ENCODE assay signal across 19 cellular contexts in the genomic region with DNA sequence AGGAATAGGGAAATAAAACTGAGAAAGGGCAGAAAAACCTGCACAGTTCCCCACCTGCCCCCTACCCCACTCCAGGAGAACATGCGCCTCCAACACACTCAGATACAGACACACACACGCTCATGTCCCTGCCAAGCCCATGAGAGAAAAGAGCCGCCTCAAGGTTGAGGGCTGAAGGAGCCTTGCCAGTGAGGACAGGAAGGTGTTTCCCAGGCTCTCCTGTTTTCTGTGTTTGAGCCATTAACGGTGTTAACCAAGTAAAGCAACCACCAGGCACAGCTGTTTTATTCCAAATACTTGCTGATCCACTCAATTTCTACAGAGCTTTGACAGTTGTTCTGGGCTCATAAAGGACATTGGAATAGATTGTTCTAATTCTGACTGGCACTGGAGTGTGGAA.
DNase-seq lines count a peak whose midpoint lies in the region; ATAC-seq and TF ChIP-seq lines count a peak whose summit lies in the region.
"Had no signal": no experiment of that assay in that cellular context is flagged by ENCODE, and none has a peak within 500 bp of the region (broad histone marks: within the 10 kb centered on the region; RNA-seq: fewer than 3 reads in every experiment).

No MANE protein-coding gene starts in this region.

- H3K79me2 ChIP-seq in GM23338 (replicated peaks; ENCODE audit: insufficient read depth) (no peaks in the 10 kb centered on the region), GM23248 (ENCODE audit: insufficient read depth) (no peaks in the 10 kb centered on the region)

- H3K27me3 Mint-ChIP-seq in GM23338 (ENCODE audit: insufficient read depth, low read depth, poor library complexity), result no peaks in the 10 kb centered on the region

- no peak overlapping the region for H3K27ac Mint-ChIP-seq in GM23338
- H3K27ac Mint-ChIP-seq: B cell had no signal

- H2AFZ ChIP-seq in GM23338, result peak overlapping the region; percentile 74; the same call in 1 of the 2 replicates
- no peak overlapping the region for H2AFZ ChIP-seq in GM23248

- TF ChIP-seq POLR2A in body of pancreas (IDR thresholded peaks at IDR 0.05), result no peak

- intact Hi-C loops in body of pancreas (cut with DNase I), result loop anchor here (10.0 kb wide), 1 partner anchor 63 kb away; no protein-coding TSS in a partner anchor

- TF ChIP-seq CTCF in GM23338 (conservative IDR thresholded peaks at IDR 0.05; ENCODE audit: low read depth in 2 of 2) (no peak), body of pancreas (IDR thresholded peaks at IDR 0.05) (no peak)

- ATAC-seq in GM23338 (no peak), body of pancreas (peak; percentile 43), GM18520 (IDR thresholded peaks at IDR 0.05; ENCODE audit: unreplicated experiment) (no peak), HG03565 (IDR thresholded peaks at IDR 0.05; ENCODE audit: unreplicated experiment) (no peak)
- ATAC-seq: HepG2, PC-3 had no signal

- no peaks in the 10 kb centered on the region for H3K27me3 ChIP-seq in GM23338 (ENCODE audit: insufficient read depth)
- H3K27me3 ChIP-seq in body of pancreas, result no peaks in the 10 kb centered on the region
- no peaks in the 10 kb centered on the region for H3K27me3 ChIP-seq in GM23248 (replicated peaks; ENCODE audit: insufficient read depth)

- H3K9me3 ChIP-seq in body of pancreas, result no peaks in the 10 kb centered on the region
- H3K9me3 ChIP-seq in mesodermal cell (ENCODE audit: control insufficient read depth, low read length), result no peaks in the 10 kb centered on the region
- no peaks in the 10 kb centered on the region for H3K9me3 ChIP-seq in GM23248 (ENCODE audit: low read depth)

- H3K9me2 ChIP-seq in GM23338 (ENCODE audit: insufficient read depth) (no peaks in the 10 kb centered on the region), GM23248 (ENCODE audit: insufficient read depth) (no peaks in the 10 kb centered on the region)

- H3K4me2 ChIP-seq in GM23338 (no peak overlapping the region), GM23248 (ENCODE audit: unreplicated experiment) (no peak overlapping the region)

- H3K36me3 ChIP-seq in GM23338 (ENCODE audit: insufficient read depth) (no peaks in the 10 kb centered on the region), body of pancreas (replicated peaks in 1 of 2; ENCODE audit: insufficient read depth in 1 of 2, low read depth in 2 of 2) (no peaks in the 10 kb centered on the region), mesodermal cell (ENCODE audit: control insufficient read depth, insufficient read depth, low read length) (no peaks in the 10 kb centered on the region), GM23248 (ENCODE audit: low read depth) (no peaks in the 10 kb centered on the region)

- 14 to 25% methylated on average over 4 of the region's 4 CpGs for WGBS in body of pancreas, 2 donors
- WGBS in mesodermal cell (ENCODE audit: insufficient coverage in 2 of 2), 2 experiments, result 60 to 84% methylated on average over 1 to 2 of the region's 4 CpGs
- WGBS in GM23248 (ENCODE audit: low coverage in 1 of 2, low lambda C conversion rate in 2 of 2, missing lambda C conversion rate in 2 of 2), 2 experiments, result 33 to 34% methylated on average over 4 of the region's 4 CpGs

- no peak overlapping the region for H3K4me3 Mint-ChIP-seq in GM23338
- H3K4me3 Mint-ChIP-seq: B cell had no signal

- H3K27ac ChIP-seq in GM23338 (ENCODE audit: low read depth), result no peak overlapping the region
- peak overlapping the region in 2 of 4 donors; percentile 48 to 50 for H3K27ac ChIP-seq in body of pancreas
- peak overlapping the region; percentile 26 for H3K27ac ChIP-seq in mesodermal cell (ENCODE audit: low read depth, low read length, severe bottlenecking)
- no peak overlapping the region for H3K27ac ChIP-seq in GM23248

- no peaks in the 10 kb centered on the region for H3K9me3 Mint-ChIP-seq in GM23338

- peaks cover 14% of the 10 kb centered on the region; the same call in 2 of the 3 replicates for H3K4me1 Mint-ChIP-seq in GM23338
- H3K4me1 Mint-ChIP-seq: B cell had no signal

- H3K36me3 Mint-ChIP-seq in GM23338 (ENCODE audit: low read depth), result no peaks in the 10 kb centered on the region

- no peak overlapping the region for H3K4me3 ChIP-seq in GM23338
- H3K4me3 ChIP-seq in body of pancreas, result no peak overlapping the region
- no peak overlapping the region for H3K4me3 ChIP-seq in mesodermal cell (ENCODE audit: extremely low read depth, insufficient read depth, low read length, poor library complexity, severe bottlenecking)
- no peak overlapping the region for H3K4me3 ChIP-seq in GM23248

- H3K4me1 ChIP-seq in GM23338 (ENCODE audit: insufficient read depth) (no peaks in the 10 kb centered on the region), body of pancreas (peaks cover 18% of the 10 kb centered on the region), mesodermal cell (ENCODE audit: control insufficient read depth, insufficient read depth, low read length, poor library complexity, severe bottlenecking) (no peaks in the 10 kb centered on the region), GM23248 (ENCODE audit: insufficient read depth) (no peaks in the 10 kb centered on the region)

- no peak for DNase-seq in GM23338 (ENCODE audit: low spot score)
- DNase-seq in body of pancreas, result peak in 2 of 4 donors; percentile 10 to 11
- peak; percentile 15 for DNase-seq in pons (ENCODE audit: low spot score)
- no peak for DNase-seq in GM23248
- DNase-seq in DMS114 treated with DMSO at 0.1 percent for 48 hours (lab: John Stamatoyannopoulos, UW; ENCODE audit: unreplicated experiment), result no peak
- DNase-seq: DMS 273 treated with DMSO at 0.1 percent for 48 hours, KBM-7, NCI-H1105, NCI-H2081 treated with DMSO at 0.1 percent for 48 hours, NCI-H446 treated with DMSO at 0.1 percent for 48 hours, NCI-H748 treated with DMSO at 0.1 percent for 48 hours, PC-3, RPMI8226, SHP77 treated with DMSO at 0.1 percent for 48 hours had no signal

- H3K9ac ChIP-seq in GM23248, result no peak overlapping the region

- H4K20me1 ChIP-seq in GM23338 (replicated peaks; ENCODE audit: insufficient read depth), result no peaks in the 10 kb centered on the region
- H4K20me1 ChIP-seq in GM23248 (ENCODE audit: insufficient read depth), result no peaks in the 10 kb centered on the region

- in situ Hi-C loops in GM23248 (cut with MboI), result no loop called here

- H3F3A ChIP-seq in GM23338 (replicated peaks; ENCODE audit: low read depth) (no peaks in the 10 kb centered on the region), GM23248 (ENCODE audit: insufficient read depth) (no peaks in the 10 kb centered on the region)

TF ChIP-seq in GM23338, 12 proteins besides CTCF, POLR2A, EP300 and RAD21:
- TF ChIP-seq STAT1 (IDR thresholded peaks at IDR 0.05; ENCODE audit: unreplicated experiment) (no peak), EZH2phosphoT487 (IDR thresholded peaks at IDR 0.05; ENCODE audit: unreplicated experiment) (no peak), CREB1 (CRISPR knock-in tag; IDR thresholded peaks at IDR 0.05; ENCODE audit: low read depth) (no peak), ZNF331 (CRISPR knock-in tag; IDR thresholded peaks at IDR 0.05; ENCODE audit: low read depth) (no peak), NANOG (IDR thresholded peaks at IDR 0.05; ENCODE audit: borderline replicate concordance) (no peak), JUNB (IDR thresholded peaks at IDR 0.05; ENCODE audit: unreplicated experiment) (no peak), POLR2AphosphoS5 (IDR thresholded peaks at IDR 0.05; ENCODE audit: low read depth) (no peak), EZH2 (IDR thresholded peaks at IDR 0.05; ENCODE audit: low read depth, unreplicated experiment) (no peak)
